Comparison of ENCODE assay signal across 1 cellular context in the genomic region with DNA sequence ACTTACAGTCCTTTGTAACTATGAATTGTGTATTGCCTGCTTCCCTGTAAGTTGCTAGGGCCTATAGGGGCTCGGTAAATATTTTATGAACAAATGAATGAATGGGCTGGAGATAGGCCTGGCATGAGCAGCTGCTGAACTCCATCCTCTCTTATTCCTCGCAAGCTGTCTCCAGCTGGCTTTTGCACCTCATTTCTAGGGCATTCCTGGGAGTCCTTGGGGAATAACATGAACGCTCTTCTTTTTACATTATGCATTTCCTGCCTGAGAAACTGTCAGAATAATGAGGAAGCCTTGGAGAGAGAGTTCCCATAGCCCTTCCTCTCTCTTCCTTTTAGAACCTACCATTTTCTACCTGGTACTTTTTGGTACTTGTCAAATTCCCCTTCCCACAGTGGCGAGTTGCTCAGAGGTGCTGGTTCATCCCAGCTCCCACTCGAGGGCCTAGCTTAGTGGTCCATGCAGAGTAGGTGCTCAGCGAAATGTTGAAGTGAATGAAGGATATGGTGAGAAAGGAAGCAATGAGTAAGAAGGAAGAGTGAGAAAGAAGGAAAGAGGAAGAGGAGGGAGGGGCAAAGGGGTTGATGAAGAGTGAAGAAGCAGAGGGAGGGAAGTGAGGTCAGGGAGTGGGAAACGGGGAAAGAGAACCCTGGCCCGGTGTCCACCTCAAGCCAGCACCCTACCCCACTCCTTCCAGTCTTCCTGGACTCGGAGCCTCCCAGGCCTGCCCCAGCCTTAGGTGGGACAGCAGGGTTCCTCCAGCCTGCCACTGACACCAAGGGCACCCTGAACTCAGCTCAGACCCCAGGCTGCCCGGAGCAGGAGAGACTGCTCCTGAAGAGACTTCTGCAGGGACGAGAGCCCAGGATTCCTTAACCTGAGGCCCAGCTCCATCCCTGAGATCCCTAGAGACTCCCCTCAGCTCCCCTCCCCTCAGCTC.
TF ChIP-seq lines count a peak whose summit lies in the region.

No MANE protein-coding gene starts in this region.

TF ChIP-seq in H1, 55 proteins besides CTCF, POLR2A, EP300 and RAD21:
- TF ChIP-seq GTF2F1 (IDR thresholded peaks at IDR 0.05; ENCODE audit: borderline replicate concordance, low read depth, low read length) (no peak), SAP30 (IDR thresholded peaks at IDR 0.05; ENCODE audit: insufficient read depth, insufficient replicate concordance, low read length) (no peak), CHD7 (IDR thresholded peaks at IDR 0.05; ENCODE audit: insufficient replicate concordance, low read length) (no peak), SP4 (IDR thresholded peaks at IDR 0.05; ENCODE audit: low read length) (no peak)
